8 cellular contexts compared by ENCODE assay signal in the genomic region with DNA sequence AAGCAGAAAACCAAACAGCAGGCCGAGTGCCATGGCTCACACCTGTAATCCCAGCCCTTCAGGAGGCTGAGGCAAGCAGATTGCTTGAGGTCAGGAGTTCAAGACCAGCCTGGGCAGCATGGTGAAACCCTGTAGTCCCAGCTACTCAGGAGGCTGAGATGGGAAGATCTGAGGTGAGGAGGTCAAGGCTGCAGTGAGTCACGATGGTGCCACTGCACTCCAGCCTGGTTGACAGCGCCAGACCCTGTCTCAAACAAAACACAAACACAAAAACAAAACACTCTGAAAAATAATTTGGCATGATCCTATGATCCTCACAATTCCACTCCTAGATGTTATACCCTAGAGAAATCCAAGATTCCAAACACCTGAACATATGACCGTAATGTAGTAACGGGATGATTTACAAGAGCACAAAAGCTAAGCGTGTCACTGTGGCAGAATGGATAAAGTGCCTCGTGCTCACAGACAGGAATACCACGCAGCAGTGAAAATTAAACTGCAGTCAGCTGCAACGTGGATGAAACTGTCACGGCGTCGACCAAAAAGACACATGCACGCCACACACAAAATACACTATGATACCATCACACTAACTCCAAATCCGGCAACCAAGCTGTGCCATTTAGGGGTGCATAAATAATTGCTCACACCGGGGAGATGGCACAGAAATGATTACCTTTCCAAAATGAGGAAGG. TPM values are rescaled to one million over a fixed set of nuclear protein-coding genes. Genes with fewer than 3 reads are reported as not detected.
DNase-seq lines count a peak whose midpoint lies in the region; ATAC-seq and TF ChIP-seq lines count a peak whose summit lies in the region.

No MANE protein-coding gene starts in this region.

- no peak overlapping the region for H2AK5ac ChIP-seq in neuronal stem cell (ENCODE audit: low read depth, low read length)

- H3K27me3 ChIP-seq in DND-41 (ENCODE audit: insufficient read depth, low read length, poor library complexity) (peaks cover 1% of the 10 kb centered on the region), OCI-LY3 (ENCODE audit: low read depth, low read length) (no peaks in the 10 kb centered on the region), neuronal stem cell (ENCODE audit: control insufficient read depth in 3 of 3, insufficient read depth in 3 of 3, low read depth in 1 of 3, low read length in 3 of 3) (no peaks in the 10 kb centered on the region)

- no CpG with 5 or more reads among the region's 15 CpGs for WGBS in neuronal stem cell (ENCODE audit: extremely low coverage in 2 of 2, insufficient read length in 2 of 2, insufficient replicate concordance in 1 of 2), 2 donors

- H3K79me1 ChIP-seq in neuronal stem cell (ENCODE audit: low read depth, low read length) = peaks cover 10% of the 10 kb centered on the region

- H3K36me3 Mint-ChIP-seq in effector memory CD8-positive, alpha-beta T cell (ENCODE audit: insufficient read depth) = peaks cover 38% of the 10 kb centered on the region

- ATAC-seq in DND-41 (ENCODE audit: insufficient read depth, low read depth) (no peak), HG02623 (IDR thresholded peaks at IDR 0.05; ENCODE audit: unreplicated experiment) (no peak), GM18519 (IDR thresholded peaks at IDR 0.05; ENCODE audit: low FRiP score, unreplicated experiment) (no peak), GM19395 (IDR thresholded peaks at IDR 0.05; ENCODE audit: unreplicated experiment) (no peak)
- ATAC-seq in effector memory CD8-positive, alpha-beta T cell (replicated peaks) = no peak

- peaks cover 67% of the 10 kb centered on the region for H3K79me2 ChIP-seq in DND-41 (ENCODE audit: insufficient read depth, low read length)
- H3K79me2 ChIP-seq in OCI-LY3 (ENCODE audit: low read length) = peaks cover 67% of the 10 kb centered on the region

- H3K9ac ChIP-seq in DND-41 (ENCODE audit: low read depth, low read length) (peak overlapping the region; percentile 82), OCI-LY3 (ENCODE audit: low read length) (no peak overlapping the region), neuronal stem cell (ENCODE audit: low read depth, low read length, poor library complexity) (no peak overlapping the region)

- peaks cover 41% of the 10 kb centered on the region for H3K36me3 ChIP-seq in DND-41 (ENCODE audit: insufficient read depth, low read length)
- peaks cover 22% of the 10 kb centered on the region for H3K36me3 ChIP-seq in OCI-LY3 (replicated peaks; ENCODE audit: low read depth, low read length)
- H3K36me3 ChIP-seq in neuronal stem cell (replicated peaks in 1 of 2; ENCODE audit: control insufficient read depth in 2 of 2, insufficient read depth in 2 of 2, low read length in 2 of 2) = peaks cover 8 to 52% of the 10 kb centered on the region in 2 donors

- no peak overlapping the region for H2BK12ac ChIP-seq in neuronal stem cell (ENCODE audit: low read length)

- H3K4me1 Mint-ChIP-seq in effector memory CD8-positive, alpha-beta T cell (ENCODE audit: low read depth in 2 of 2) = peaks cover 34 to 49% of the 10 kb centered on the region in 2 donors

- DNase-seq in DND-41 (no peak), neuronal stem cell (ENCODE audit: low spot score) (no peak)
- DNase-seq in effector memory CD8-positive, alpha-beta T cell = no peak
- DNase-seq in activated CD4-positive, CD25-positive, alpha-beta regulatory T cell (lab: John Stamatoyannopoulos, UW) = no peak

- H4K8ac ChIP-seq in neuronal stem cell (ENCODE audit: low read depth, low read length) = no peak overlapping the region

- no peak overlapping the region for H2BK120ac ChIP-seq in neuronal stem cell (ENCODE audit: low read depth, low read length)

- no peaks in the 10 kb centered on the region for H3K27me3 Mint-ChIP-seq in effector memory CD8-positive, alpha-beta T cell

- no peak overlapping the region for H3K23ac ChIP-seq in neuronal stem cell (ENCODE audit: low read depth, low read length, poor library complexity)

- no peak overlapping the region for H3K18ac ChIP-seq in neuronal stem cell (ENCODE audit: low read length)

- H3K14ac ChIP-seq in neuronal stem cell (ENCODE audit: low read length) = no peak overlapping the region

- no peak overlapping the region for H2AFZ ChIP-seq in DND-41 (ENCODE audit: low read depth, low read length)
- H2AFZ ChIP-seq in OCI-LY3 (ENCODE audit: low read depth, low read length) = no peak overlapping the region
- no peak overlapping the region for H2AFZ ChIP-seq in neuronal stem cell (ENCODE audit: low read length)

- H3K27ac ChIP-seq in DND-41 (ENCODE audit: low read length) (peak overlapping the region; percentile 15; the same call in 1 of the 2 replicates), OCI-LY3 (ENCODE audit: low read length) (no peak overlapping the region), neuronal stem cell (replicated peaks; ENCODE audit: low read length) (no peak overlapping the region)

- H2BK5ac ChIP-seq in neuronal stem cell (ENCODE audit: low read length) = no peak overlapping the region

- no peak overlapping the region for H3K4ac ChIP-seq in neuronal stem cell (ENCODE audit: low read length)

- H3K4me1 ChIP-seq in DND-41 (ENCODE audit: insufficient read depth, low read length) (peaks cover 35% of the 10 kb centered on the region), OCI-LY3 (ENCODE audit: low read length) (peaks cover 12% of the 10 kb centered on the region), neuronal stem cell (ENCODE audit: control insufficient read depth in 2 of 2, insufficient read depth in 1 of 2, low read depth in 1 of 2, low read length in 2 of 2) (peaks cover 0 to 6% of the 10 kb centered on the region in 2 donors)

- TF ChIP-seq CTCF in DND-41 (IDR thresholded peaks at IDR 0.05; ENCODE audit: borderline replicate concordance, extremely low read depth, low read length, poor library complexity, severe bottlenecking) (no peak), OCI-LY3 (IDR thresholded peaks at IDR 0.05; ENCODE audit: low read depth, low read length) (no peak)

- H4K91ac ChIP-seq in neuronal stem cell (ENCODE audit: low read depth, low read length, poor library complexity) = no peak overlapping the region

- H3K27ac Mint-ChIP-seq in effector memory CD8-positive, alpha-beta T cell = peak overlapping the region; percentile 88 to 95

- no peaks in the 10 kb centered on the region for H3K9me3 ChIP-seq in DND-41 (ENCODE audit: insufficient read depth, low read length, severe bottlenecking)
- no peaks in the 10 kb centered on the region for H3K9me3 ChIP-seq in OCI-LY3 (ENCODE audit: insufficient read depth, low read length)
- peaks cover 0 to 9% of the 10 kb centered on the region in 2 donors for H3K9me3 ChIP-seq in neuronal stem cell (replicated peaks in 1 of 2; ENCODE audit: control insufficient read depth in 2 of 2, insufficient read depth in 1 of 2, low read depth in 1 of 2, low read length in 2 of 2)

- H3K4me3 Mint-ChIP-seq in effector memory CD8-positive, alpha-beta T cell = peak overlapping the region; percentile 93 to 96

- peak overlapping the region; percentile 98 for H3K4me2 ChIP-seq in DND-41 (ENCODE audit: insufficient read depth, low read length)
- peak overlapping the region; percentile 99 for H3K4me2 ChIP-seq in OCI-LY3 (ENCODE audit: low read length)
- peak overlapping the region; percentile 39 for H3K4me2 ChIP-seq in neuronal stem cell (ENCODE audit: insufficient read depth, low read length, poor library complexity, severe bottlenecking)

- no peak overlapping the region for H2BK15ac ChIP-seq in neuronal stem cell (ENCODE audit: low read length)

- H3K9me3 Mint-ChIP-seq in effector memory CD8-positive, alpha-beta T cell = no peaks in the 10 kb centered on the region

- H3K4me3 ChIP-seq in DND-41 (ENCODE audit: low read depth in 1 of 2, low read length in 2 of 2) = peak overlapping the region; percentile 61 to 98; a peak in 3 of 4 replicates
- H3K4me3 ChIP-seq in OCI-LY3 (ENCODE audit: low read length) = peak overlapping the region; percentile 94
- peak overlapping the region; percentile 88 to 99 for H3K4me3 ChIP-seq in neuronal stem cell (ENCODE audit: low read length in 2 of 2)

- H4K20me1 ChIP-seq in DND-41 (ENCODE audit: insufficient read depth, low read length) = peaks cover 33% of the 10 kb centered on the region
- H4K20me1 ChIP-seq in OCI-LY3 (ENCODE audit: insufficient read depth, low read length) = peaks cover 30% of the 10 kb centered on the region

RNA-seq across cellular contexts. Expression of a gene that starts 1.7 kb away (rescaled TPM):
- 42.9 TPM for polyA plus RNA-seq in neuronal stem cell (2013, experiment 1 of 2)
- 44.3 TPM for polyA plus RNA-seq in neuronal stem cell (2013, experiment 2 of 2)

RNA-seq across cellular contexts. Expression of a gene that starts 52.0 kb away (rescaled TPM):
- polyA plus RNA-seq in neuronal stem cell (2013, experiment 1 of 2) = 5.1 TPM
- 5.2 TPM for polyA plus RNA-seq in neuronal stem cell (2013, experiment 2 of 2)

Comparison
In these comparisons a context has a peak if more than half of its experiments do, and no peak if none do; other contexts are left out.
1. H3K4me2 ChIP-seq: peak in every context shown above with its lines; median percentile 99 in OCI-LY3; 98 in DND-41; 39 in neuronal stem cell.